In the genomic region with DNA sequence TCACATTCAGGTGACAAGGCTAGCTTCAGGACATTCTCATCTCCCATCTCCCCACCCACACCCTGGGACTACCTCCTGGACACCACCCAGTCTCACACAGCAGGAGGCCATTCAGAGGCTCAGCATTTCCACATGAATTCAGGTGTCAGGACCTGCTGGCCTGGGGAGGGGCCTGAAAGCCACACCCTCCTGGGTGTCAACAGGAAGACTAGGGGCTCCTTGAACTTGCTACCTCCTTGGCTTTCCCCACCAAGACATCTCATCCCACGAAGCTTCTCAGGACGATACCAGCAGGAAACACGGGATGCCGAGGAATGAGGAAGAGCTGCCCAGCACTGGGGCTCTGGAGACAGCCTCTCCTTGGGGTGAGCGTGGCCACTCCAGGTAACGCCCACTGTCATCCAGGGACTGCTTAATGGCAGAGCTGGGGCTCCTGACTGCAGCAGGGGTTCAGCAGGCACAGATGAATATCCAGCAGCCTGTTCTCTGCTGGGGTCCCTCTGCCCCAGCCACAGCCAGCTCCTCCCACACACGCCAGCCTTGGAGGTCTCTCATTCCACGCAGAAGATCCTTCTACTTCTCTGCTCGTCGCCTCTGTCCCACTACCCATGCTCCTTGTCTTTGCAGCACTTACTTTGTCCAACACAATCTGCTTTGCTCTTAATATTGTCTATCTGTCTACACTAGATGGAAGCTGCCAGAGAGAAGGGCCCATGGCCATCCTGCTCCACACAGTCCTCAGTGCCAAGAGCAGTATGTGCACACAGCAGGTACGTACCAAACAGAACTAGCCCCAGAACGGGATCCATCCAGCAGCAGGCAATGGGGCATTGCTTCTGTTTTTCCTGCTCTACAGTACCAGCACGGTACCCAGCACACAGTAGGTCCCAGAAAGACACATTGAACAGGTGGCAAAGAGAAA, we compare ENCODE assay signal across 17 cellular contexts.
DNase-seq lines count a peak whose midpoint lies in the region; ATAC-seq, FAIRE-seq and TF ChIP-seq lines count a peak whose summit lies in the region.
"Had no signal": no experiment of that assay in that cellular context is flagged by ENCODE, and none has a peak within 500 bp of the region (broad histone marks: within the 10 kb centered on the region; RNA-seq: fewer than 3 reads in every experiment).

No MANE protein-coding gene starts in this region.

- DNase-seq in activated T-cell treated with anti-CD3 and anti-CD28 coated beads, Interleukin-2, amount 50 U/mL, for 24 hours: no peak
- DNase-seq in activated T-cell treated with anti-CD3 and anti-CD28 coated beads, Interleukin-2, amount 50 U/mL, for 1 hour: no peak
- no peak for DNase-seq in central memory CD8-positive, alpha-beta T cell (ENCODE audit: low spot score in 2 of 2)
- DNase-seq in lung (ENCODE audit: low spot score) (no peak), thyroid gland (no peak), NCI-H2171 (lab: John Stamatoyannopoulos, UW) (no peak), GM19239 (ENCODE audit: insufficient read length, low spot score) (no peak)
- DNase-seq: HCEC 1CT, NCI-H1105, NCI-H524 treated with DMSO at 0.1 percent for 48 hours, SIG-M5, sigmoid colon, WERI-Rb-1 had no signal

- ATAC-seq in central memory CD8-positive, alpha-beta T cell (replicated peaks; ENCODE audit: extremely low read depth, poor library complexity, severe bottlenecking): no peak
- ATAC-seq in lung (ENCODE audit: insufficient read depth, low FRiP score) (no peak), GM21526 (IDR thresholded peaks at IDR 0.05; ENCODE audit: low FRiP score, unreplicated experiment) (no peak)

- H3K4me1 Mint-ChIP-seq in activated T-cell treated with anti-CD3 and anti-CD28 coated beads, Interleukin-2, amount 50 U/mL, for 24 hours (ENCODE audit: low read depth): peaks cover 90% of the 10 kb centered on the region
- peaks cover 93% of the 10 kb centered on the region for H3K4me1 Mint-ChIP-seq in central memory CD8-positive, alpha-beta T cell

- intact Hi-C loops in thyroid gland (cut with DNase I): no loop called here

- no peak overlapping the region for H3K4me3 Mint-ChIP-seq in activated T-cell treated with anti-CD3 and anti-CD28 coated beads, Interleukin-2, amount 50 U/mL, for 24 hours
- peak overlapping the region; percentile 44 for H3K4me3 Mint-ChIP-seq in central memory CD8-positive, alpha-beta T cell

- H3K27ac ChIP-seq in lung (ENCODE audit: low read depth in 1 of 2, low read length in 1 of 2) (peak overlapping the region; percentile 38 to 74), thyroid gland (peak overlapping the region; percentile 40 to 92 (median 76))
- H3K27ac ChIP-seq: WERI-Rb-1 had no signal

- peaks cover 3% of the 10 kb centered on the region for H3K36me3 Mint-ChIP-seq in activated T-cell treated with anti-CD3 and anti-CD28 coated beads, Interleukin-2, amount 50 U/mL, for 24 hours (ENCODE audit: low read depth)
- H3K36me3 Mint-ChIP-seq in central memory CD8-positive, alpha-beta T cell (ENCODE audit: insufficient read depth): peaks cover 40% of the 10 kb centered on the region

- H3K4me3 ChIP-seq in lung: no peak overlapping the region
- H3K4me3 ChIP-seq in thyroid gland (replicated peaks in 1 of 3): no peak overlapping the region
- H3K4me3 ChIP-seq: sigmoid colon had no signal

- no peak for TF ChIP-seq POLR2A in thyroid gland (IDR thresholded peaks at IDR 0.05)

- TF ChIP-seq CTCF in lung (IDR thresholded peaks at IDR 0.05; ENCODE audit: control extremely low read depth, extremely low read depth) (no peak), thyroid gland (IDR thresholded peaks at IDR 0.05) (no peak)

- no peaks in the 10 kb centered on the region for H3K9me3 ChIP-seq in lung (ENCODE audit: control insufficient read depth in 2 of 2, insufficient read depth in 1 of 2, low read length in 1 of 2)
- H3K9me3 ChIP-seq in thyroid gland: no peaks in the 10 kb centered on the region
- H3K9me3 ChIP-seq: sigmoid colon had no signal

- H3K36me3 ChIP-seq in lung (ENCODE audit: control insufficient read depth in 2 of 2, insufficient read depth in 2 of 2, low read length in 2 of 2) (peaks cover 0 to 4% of the 10 kb centered on the region in 2 donors), thyroid gland (no peaks in the 10 kb centered on the region)
- H3K36me3 ChIP-seq: WERI-Rb-1 had no signal

- no peak for FAIRE-seq in GM19239 (lab: Jason Lieb, UNC)
- FAIRE-seq: GM12892, HTR-8/SVneo, urothelium cell line had no signal

- no peaks in the 10 kb centered on the region for H3K9me3 Mint-ChIP-seq in activated T-cell treated with anti-CD3 and anti-CD28 coated beads, Interleukin-2, amount 50 U/mL, for 24 hours
- no peaks in the 10 kb centered on the region for H3K9me3 Mint-ChIP-seq in central memory CD8-positive, alpha-beta T cell

- no peaks in the 10 kb centered on the region for H3K27me3 Mint-ChIP-seq in activated T-cell treated with anti-CD3 and anti-CD28 coated beads, Interleukin-2, amount 50 U/mL, for 24 hours
- H3K27me3 Mint-ChIP-seq in central memory CD8-positive, alpha-beta T cell: no peaks in the 10 kb centered on the region

- 71 to 79% methylated on average over 13 of the region's 13 CpGs for WGBS in lung, 2 donors
- WGBS in thyroid gland, 2 donors: 87 to 90% methylated on average over 11 to 13 of the region's 13 CpGs

- H3K4me1 ChIP-seq in lung (ENCODE audit: control insufficient read depth in 2 of 2, insufficient read depth in 2 of 2, low read length in 2 of 2): peaks cover 8 to 37% of the 10 kb centered on the region in 2 donors
- H3K4me1 ChIP-seq in thyroid gland: peaks cover 33 to 67% of the 10 kb centered on the region in 2 donors

- H3K27ac Mint-ChIP-seq in activated T-cell treated with anti-CD3 and anti-CD28 coated beads, Interleukin-2, amount 50 U/mL, for 24 hours: peak overlapping the region; percentile 68
- peak overlapping the region; percentile 79 for H3K27ac Mint-ChIP-seq in central memory CD8-positive, alpha-beta T cell (ENCODE audit: low read depth)

- H3K27me3 ChIP-seq in lung (ENCODE audit: control insufficient read depth, insufficient read depth) (no peaks in the 10 kb centered on the region), thyroid gland (no peaks in the 10 kb centered on the region)
- H3K27me3 ChIP-seq: sigmoid colon had no signal
